ENCODE assay signal across 15 cellular contexts in genomic region chr16:14132696-14133048, GRCh38.
DNase-seq lines count a peak whose midpoint lies in the region; ATAC-seq, FAIRE-seq and TF ChIP-seq lines count a peak whose summit lies in the region.
"Had no signal": no experiment of that assay in that cellular context is flagged by ENCODE, and none has a peak within 500 bp of the region (broad histone marks: within the 10 kb centered on the region; RNA-seq: fewer than 3 reads in every experiment).

No MANE protein-coding gene starts in this region.

- no peaks in the 10 kb centered on the region for H3K79me2 ChIP-seq in astrocyte (ENCODE audit: insufficient read depth, low read length)
- no peaks in the 10 kb centered on the region for H3K79me2 ChIP-seq in OCI-LY7 (ENCODE audit: insufficient read depth, low read depth, low read length)

- H2AFZ ChIP-seq in astrocyte (ENCODE audit: low read depth, low read length) (no peak overlapping the region), OCI-LY7 (ENCODE audit: low read length) (no peak overlapping the region)
- H2AFZ ChIP-seq: neural progenitor cell had no signal

- no peaks in the 10 kb centered on the region for H3K27me3 Mint-ChIP-seq in astrocyte (ENCODE audit: low read depth, unreplicated experiment)
- no peaks in the 10 kb centered on the region for H3K27me3 Mint-ChIP-seq in activated CD4-positive, alpha-beta T cell treated with anti-CD3 and anti-CD28 coated beads, Interleukin-2, amount 10 ng/mL, durations not matched to agents 7 days and 5 days

- no peak for TF ChIP-seq CTCF in astrocyte (IDR thresholded peaks at IDR 0.05; ENCODE audit: insufficient read depth, low read depth, low read length)
- no peak for TF ChIP-seq CTCF in OCI-LY7 (conservative IDR thresholded peaks at IDR 0.05; ENCODE audit: low read length)

- no peaks in the 10 kb centered on the region for H3K27me3 ChIP-seq in astrocyte (ENCODE audit: insufficient read depth, low read length)
- H3K27me3 ChIP-seq: colonic mucosa, neural progenitor cell, vagina had no signal

- H3K27ac ChIP-seq in astrocyte (ENCODE audit: low read depth, low read length) (no peak overlapping the region), OCI-LY7 (ENCODE audit: low read depth, low read length, poor library complexity, severe bottlenecking) (no peak overlapping the region)
- H3K27ac ChIP-seq: colonic mucosa, neural progenitor cell, vagina had no signal

- no peak overlapping the region for H3K27ac Mint-ChIP-seq in astrocyte (ENCODE audit: unreplicated experiment)
- H3K27ac Mint-ChIP-seq in activated CD4-positive, alpha-beta T cell treated with anti-CD3 and anti-CD28 coated beads, Interleukin-2, amount 10 ng/mL, durations not matched to agents 7 days and 5 days = no peak overlapping the region
- H3K27ac Mint-ChIP-seq: activated naive CD4-positive, alpha-beta T cell treated with anti-CD3 and anti-CD28 coated beads for 36 hours; neural progenitor cell had no signal

- H3K4me3 ChIP-seq in astrocyte (ENCODE audit: insufficient read depth, low read depth, low read length) (no peak overlapping the region), OCI-LY7 (ENCODE audit: low read depth, low read length, poor library complexity, severe bottlenecking) (no peak overlapping the region)
- H3K4me3 ChIP-seq: colonic mucosa, neural progenitor cell, vagina had no signal

- peaks cover 3% of the 10 kb centered on the region for H3K36me3 Mint-ChIP-seq in astrocyte (ENCODE audit: low read depth, unreplicated experiment)
- H3K36me3 Mint-ChIP-seq in activated CD4-positive, alpha-beta T cell treated with anti-CD3 and anti-CD28 coated beads, Interleukin-2, amount 10 ng/mL, durations not matched to agents 7 days and 5 days (ENCODE audit: low read depth) = peaks cover 10% of the 10 kb centered on the region

- H3K4me1 ChIP-seq in astrocyte (ENCODE audit: insufficient read depth, low read length) (no peaks in the 10 kb centered on the region), OCI-LY7 (ENCODE audit: insufficient read depth, low read length, poor library complexity, severe bottlenecking) (no peaks in the 10 kb centered on the region)
- H3K4me1 ChIP-seq: colonic mucosa, neural progenitor cell had no signal

- H3K9me3 ChIP-seq in astrocyte (ENCODE audit: insufficient read depth, low read depth, low read length) (no peaks in the 10 kb centered on the region), OCI-LY7 (ENCODE audit: low read length) (no peaks in the 10 kb centered on the region)
- H3K9me3 ChIP-seq: colonic mucosa, vagina had no signal

- H3K9ac ChIP-seq in astrocyte (ENCODE audit: low read length) = no peak overlapping the region
- H3K9ac ChIP-seq: neural progenitor cell had no signal

- H3K4me1 Mint-ChIP-seq in astrocyte (ENCODE audit: low read depth, unreplicated experiment) = peaks cover 2% of the 10 kb centered on the region
- peaks cover 2% of the 10 kb centered on the region for H3K4me1 Mint-ChIP-seq in activated CD4-positive, alpha-beta T cell treated with anti-CD3 and anti-CD28 coated beads, Interleukin-2, amount 10 ng/mL, durations not matched to agents 7 days and 5 days

- CTCF ChIA-PET in OCI-LY7 (lab: Charles Lee; ENCODE audit: unreplicated experiment) = no interaction called here
- CTCF ChIA-PET in activated CD4-positive, alpha-beta T cell treated with anti-CD3 and anti-CD28 coated beads, Interleukin-2, amount 10 ng/mL, durations not matched to agents 7 days and 5 days (lab: Charles Lee) = no interaction called here

- ATAC-seq in GM18870 (IDR thresholded peaks at IDR 0.05; ENCODE audit: unreplicated experiment) (peak; percentile 55), HG02610 (IDR thresholded peaks at IDR 0.05; ENCODE audit: unreplicated experiment) (peak; percentile 76)

- DNase-seq in astrocyte (ENCODE audit: low read depth) = peak; percentile 11
- peak; percentile 90 for DNase-seq in renal cortical epithelial cell (ENCODE audit: low read depth)
- no peak for DNase-seq in stimulated activated CD4-positive, alpha-beta T cell treated with anti-CD3 and anti-CD28 coated beads, Interleukin-4, amount 100 ng/mL, for 4 hours
- DNase-seq in OCI-LY7 (ENCODE audit: low spot score) = no peak
- DNase-seq in activated CD4-positive, alpha-beta T cell treated with anti-CD3 and anti-CD28 coated beads, Interleukin-2, amount 10 ng/mL, durations not matched to agents 7 days and 5 days = no peak
- no peak for DNase-seq in medulla oblongata (ENCODE audit: extremely low spot score)
- DNase-seq: activated naive CD4-positive, alpha-beta T cell treated with anti-CD3 and anti-CD28 coated beads for 36 hours; colonic mucosa; H7; stimulated activated CD4-positive, alpha-beta T cell treated with anti-CD3 and anti-CD28 coated beads, Interleukin-12 subunit alpha, Interleukin-12 subunit beta, amount 100 ng/mL, for 4 hours; stimulated activated CD8-positive, alpha-beta memory T cell treated with anti-CD3 and anti-CD28 coated beads, Interleukin-4, amount 100 ng/mL, for 48 hours had no signal

- H3K4me2 ChIP-seq in astrocyte (ENCODE audit: low read length) = no peak overlapping the region
- H3K4me2 ChIP-seq in OCI-LY7 (ENCODE audit: low read length) = no peak overlapping the region
- H3K4me2 ChIP-seq: neural progenitor cell had no signal

- no TSS peak for BruUV-seq in OCI-LY7 (replicated peaks; lab: Mats Ljungman, UMichigan)

- H4K20me1 ChIP-seq in astrocyte (ENCODE audit: insufficient read depth, low read length) = peaks cover 4% of the 10 kb centered on the region
- no peaks in the 10 kb centered on the region for H4K20me1 ChIP-seq in OCI-LY7 (ENCODE audit: insufficient read depth, low read length)

- H3K9me3 Mint-ChIP-seq in astrocyte (ENCODE audit: unreplicated experiment) = no peaks in the 10 kb centered on the region
- H3K9me3 Mint-ChIP-seq in activated CD4-positive, alpha-beta T cell treated with anti-CD3 and anti-CD28 coated beads, Interleukin-2, amount 10 ng/mL, durations not matched to agents 7 days and 5 days = no peaks in the 10 kb centered on the region
- H3K9me3 Mint-ChIP-seq: activated naive CD4-positive, alpha-beta T cell treated with anti-CD3 and anti-CD28 coated beads for 36 hours; neural progenitor cell had no signal

- H3K4me3 Mint-ChIP-seq in astrocyte (ENCODE audit: unreplicated experiment) = no peak overlapping the region
- H3K4me3 Mint-ChIP-seq in activated CD4-positive, alpha-beta T cell treated with anti-CD3 and anti-CD28 coated beads, Interleukin-2, amount 10 ng/mL, durations not matched to agents 7 days and 5 days = no peak overlapping the region
- H3K4me3 Mint-ChIP-seq: activated naive CD4-positive, alpha-beta T cell treated with anti-CD3 and anti-CD28 coated beads for 36 hours; neural progenitor cell had no signal

- FAIRE-seq in astrocyte (lab: Jason Lieb, UNC) = no peak

- no peaks in the 10 kb centered on the region for H3K9me2 ChIP-seq in OCI-LY7 (ENCODE audit: insufficient read depth, low read length)

- intact Hi-C loops in OCI-LY7 (cut with micrococcal nuclease; ENCODE audit: unreplicated experiment) = no loop called here

- no peaks in the 10 kb centered on the region for H3K36me3 ChIP-seq in astrocyte (ENCODE audit: insufficient read depth, low read length)
- H3K36me3 ChIP-seq in OCI-LY7 (ENCODE audit: insufficient read depth, low read length) = no peaks in the 10 kb centered on the region
- H3K36me3 ChIP-seq: colonic mucosa, neural progenitor cell, vagina had no signal

- POLR2A ChIA-PET in OCI-LY7 (lab: Charles Lee) = no interaction called here
- POLR2A ChIA-PET in activated CD4-positive, alpha-beta T cell treated with anti-CD3 and anti-CD28 coated beads, Interleukin-2, amount 10 ng/mL, durations not matched to agents 7 days and 5 days (lab: Charles Lee) = no interaction called here

Comparison
In these comparisons a context has a peak if more than half of its experiments do, and no peak if none do; other contexts are left out.
1. DNase-seq: peak in astrocyte (single experiment) and renal cortical epithelial cell (single experiment); none in stimulated activated CD4-positive, alpha-beta T cell treated with anti-CD3 and anti-CD28 coated beads, Interleukin-4, amount 100 ng/mL, for 4 hours (0 of 2), OCI-LY7 (single experiment), activated CD4-positive, alpha-beta T cell treated with anti-CD3 and anti-CD28 coated beads, Interleukin-2, amount 10 ng/mL, durations not matched to agents 7 days and 5 days (single experiment) and medulla oblongata (single experiment).